In the genomic region with DNA sequence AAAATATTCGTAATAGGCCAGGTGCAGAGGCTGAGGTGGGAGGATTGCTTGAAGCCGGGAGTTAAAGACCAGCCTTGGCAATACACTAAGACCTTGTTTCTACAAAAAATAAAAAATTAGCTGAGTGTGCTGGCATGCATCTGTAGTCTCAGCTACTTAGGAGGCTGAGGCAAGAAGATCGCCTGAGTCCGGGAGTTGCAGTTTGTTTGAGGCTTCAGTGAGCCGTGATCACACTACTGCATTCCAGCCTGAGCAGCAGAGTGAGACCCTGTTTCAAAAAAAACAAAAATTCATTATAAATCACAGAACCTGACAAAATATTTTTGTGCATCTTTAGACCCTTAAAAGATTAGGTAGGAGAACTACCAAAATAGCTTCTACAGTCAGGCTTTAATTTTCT, we compare ENCODE assay signal across 21 cellular contexts.
"Had no signal": no experiment of that assay in that cellular context is flagged by ENCODE, and none has a peak within 500 bp of the region (broad histone marks: within the 10 kb centered on the region; RNA-seq: fewer than 3 reads in every experiment).

No MANE protein-coding gene starts in this region.

- H3K4me1 Mint-ChIP-seq: IgD-negative memory B cell had no signal

- ATAC-seq: K562, Panc1, PC-3 had no signal

- H3K27ac Mint-ChIP-seq: IgD-negative memory B cell had no signal

- H3K27me3 Mint-ChIP-seq: IgD-negative memory B cell had no signal

- H3K4me3 Mint-ChIP-seq: IgD-negative memory B cell had no signal

- DNase-seq: Kasumi-1; MM.1S; NCI-H1092 treated with DMSO at 0.1 percent for 48 hours; NCI-H1436; NCI-H187; NCI-H2029; NCI-H2081 treated with DMSO at 0.1 percent for 48 hours; NCI-H2171; NCI-H226; NCI-H446; NCI-H510A; NCI-H524 treated with DMSO at 0.1 percent for 48 hours; NCI-H69; NCI-H774; NK-92 treated with Interleukin-12 subunit alpha and Interleukin-12 subunit beta, amount 100 ng/mL, for 24 hours; PC-3; SHP77; SK-N-SH had no signal
